1 cellular context compared by ENCODE assay signal in genomic region chr17:12963505-12963904, GRCh38.
TF ChIP-seq lines count a peak whose summit lies in the region.

No MANE protein-coding gene starts in this region.

TF ChIP-seq in HepG2, 621 proteins besides CTCF, POLR2A, EP300 and RAD21:
- TF ChIP-seq RFX5 (IDR thresholded peaks at IDR 0.05; ENCODE audit: low read depth, low read length), result no peak
- TF ChIP-seq, protein P1, sequence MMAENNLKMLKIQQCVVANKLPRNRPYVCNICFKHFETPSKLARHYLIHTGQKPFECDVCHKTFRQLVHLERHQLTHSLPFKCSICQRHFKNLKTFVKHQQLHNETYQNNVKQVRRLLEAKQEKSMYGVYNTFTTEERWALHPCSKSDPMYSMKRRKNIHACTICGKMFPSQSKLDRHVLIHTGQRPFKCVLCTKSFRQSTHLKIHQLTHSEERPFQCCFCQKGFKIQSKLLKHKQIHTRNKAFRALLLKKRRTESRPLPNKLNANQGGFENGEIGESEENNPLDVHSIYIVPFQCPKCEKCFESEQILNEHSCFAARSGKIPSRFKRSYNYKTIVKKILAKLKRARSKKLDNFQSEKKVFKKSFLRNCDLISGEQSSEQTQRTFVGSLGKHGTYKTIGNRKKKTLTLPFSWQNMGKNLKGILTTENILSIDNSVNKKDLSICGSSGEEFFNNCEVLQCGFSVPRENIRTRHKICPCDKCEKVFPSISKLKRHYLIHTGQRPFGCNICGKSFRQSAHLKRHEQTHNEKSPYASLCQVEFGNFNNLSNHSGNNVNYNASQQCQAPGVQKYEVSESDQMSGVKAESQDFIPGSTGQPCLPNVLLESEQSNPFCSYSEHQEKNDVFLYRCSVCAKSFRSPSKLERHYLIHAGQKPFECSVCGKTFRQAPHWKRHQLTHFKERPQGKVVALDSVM (CRISPR knock-in tag; IDR thresholded peaks at IDR 0.05), result no peak
- TF ChIP-seq ARID2 (CRISPR knock-in tag; IDR thresholded peaks at IDR 0.05; ENCODE audit: borderline replicate concordance), result no peak
- no peak for TF ChIP-seq IKZF4 (CRISPR knock-in tag; IDR thresholded peaks at IDR 0.05; ENCODE audit: borderline replicate concordance, low read depth, not compliant biosample characterization)
- TF ChIP-seq SP2 (CRISPR knock-in tag; IDR thresholded peaks at IDR 0.05), result no peak
- no peak for TF ChIP-seq ZNF660 (CRISPR knock-in tag; IDR thresholded peaks at IDR 0.05; ENCODE audit: borderline replicate concordance, low read depth)
- no peak for TF ChIP-seq BCL6 (CRISPR knock-in tag; IDR thresholded peaks at IDR 0.05)
- TF ChIP-seq, protein P2, sequence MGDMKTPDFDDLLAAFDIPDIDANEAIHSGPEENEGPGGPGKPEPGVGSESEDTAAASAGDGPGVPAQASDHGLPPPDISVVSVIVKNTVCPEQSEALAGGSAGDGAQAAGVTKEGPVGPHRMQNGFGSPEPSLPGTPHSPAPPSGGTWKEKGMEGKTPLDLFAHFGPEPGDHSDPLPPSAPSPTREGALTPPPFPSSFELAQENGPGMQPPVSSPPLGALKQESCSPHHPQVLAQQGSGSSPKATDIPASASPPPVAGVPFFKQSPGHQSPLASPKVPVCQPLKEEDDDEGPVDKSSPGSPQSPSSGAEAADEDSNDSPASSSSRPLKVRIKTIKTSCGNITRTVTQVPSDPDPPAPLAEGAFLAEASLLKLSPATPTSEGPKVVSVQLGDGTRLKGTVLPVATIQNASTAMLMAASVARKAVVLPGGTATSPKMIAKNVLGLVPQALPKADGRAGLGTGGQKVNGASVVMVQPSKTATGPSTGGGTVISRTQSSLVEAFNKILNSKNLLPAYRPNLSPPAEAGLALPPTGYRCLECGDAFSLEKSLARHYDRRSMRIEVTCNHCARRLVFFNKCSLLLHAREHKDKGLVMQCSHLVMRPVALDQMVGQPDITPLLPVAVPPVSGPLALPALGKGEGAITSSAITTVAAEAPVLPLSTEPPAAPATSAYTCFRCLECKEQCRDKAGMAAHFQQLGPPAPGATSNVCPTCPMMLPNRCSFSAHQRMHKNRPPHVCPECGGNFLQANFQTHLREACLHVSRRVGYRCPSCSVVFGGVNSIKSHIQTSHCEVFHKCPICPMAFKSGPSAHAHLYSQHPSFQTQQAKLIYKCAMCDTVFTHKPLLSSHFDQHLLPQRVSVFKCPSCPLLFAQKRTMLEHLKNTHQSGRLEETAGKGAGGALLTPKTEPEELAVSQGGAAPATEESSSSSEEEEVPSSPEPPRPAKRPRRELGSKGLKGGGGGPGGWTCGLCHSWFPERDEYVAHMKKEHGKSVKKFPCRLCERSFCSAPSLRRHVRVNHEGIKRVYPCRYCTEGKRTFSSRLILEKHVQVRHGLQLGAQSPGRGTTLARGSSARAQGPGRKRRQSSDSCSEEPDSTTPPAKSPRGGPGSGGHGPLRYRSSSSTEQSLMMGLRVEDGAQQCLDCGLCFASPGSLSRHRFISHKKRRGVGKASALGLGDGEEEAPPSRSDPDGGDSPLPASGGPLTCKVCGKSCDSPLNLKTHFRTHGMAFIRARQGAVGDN (CRISPR knock-in tag; IDR thresholded peaks at IDR 0.05), result no peak
TF ChIP-seq in HepG2: peak in this region for 0.
